Comparison of ENCODE assay signal across 8 cellular contexts in the genomic region with DNA sequence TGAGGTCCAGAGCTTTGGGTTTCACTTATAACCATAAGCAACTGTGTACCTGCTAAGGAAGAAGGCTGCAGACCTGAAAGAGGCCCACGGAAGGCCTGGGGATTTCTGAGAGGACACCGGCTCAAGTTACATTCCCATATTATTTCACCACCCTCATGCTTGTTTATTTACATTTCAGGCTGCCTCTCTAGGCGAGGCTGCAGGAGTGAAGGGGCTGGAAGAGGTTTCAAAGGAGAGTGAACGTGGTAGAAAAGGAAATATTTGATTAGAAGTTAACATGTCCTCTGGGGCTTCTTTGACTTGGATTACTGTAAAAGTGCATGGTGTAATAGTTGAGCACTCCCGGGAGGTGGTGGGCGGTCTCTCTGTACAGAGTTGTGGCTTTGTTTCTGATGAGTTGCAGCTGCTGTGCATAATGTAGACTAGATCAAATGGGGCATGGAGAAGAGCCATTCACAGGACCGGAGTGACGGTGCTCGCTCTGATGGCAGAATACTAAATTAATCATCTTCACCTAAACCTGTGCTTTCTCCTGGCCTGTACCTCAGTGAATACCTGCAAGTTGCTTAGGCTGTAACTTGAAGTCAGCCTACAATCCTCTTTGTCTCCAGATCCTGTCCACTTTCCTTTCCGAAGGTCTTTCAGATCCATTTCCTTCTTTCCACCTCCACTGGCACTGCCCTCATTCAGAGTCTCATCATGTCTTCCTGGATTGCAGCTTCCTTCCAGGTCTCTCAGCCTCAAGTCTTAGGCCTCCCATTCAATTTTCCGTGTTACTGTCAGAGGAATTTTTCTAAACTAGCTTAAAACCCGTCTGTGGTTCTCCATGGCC. TPM values are rescaled to one million over a fixed set of nuclear protein-coding genes. Genes with fewer than 3 reads are reported as not detected.
DNase-seq lines count a peak whose midpoint lies in the region; ATAC-seq and TF ChIP-seq lines count a peak whose summit lies in the region.

No MANE protein-coding gene starts in this region.

- no peaks in the 10 kb centered on the region for H3K27me3 ChIP-seq in CD8-positive, alpha-beta memory T cell (ENCODE audit: insufficient read depth, low read length, poor library complexity, severe bottlenecking)

- peaks cover 39 to 47% (median 46%) of the 10 kb centered on the region in 3 donors for H3K4me1 Mint-ChIP-seq in CD8-positive, alpha-beta memory T cell

- peak overlapping the region; percentile 85 to 99 (median 96) for H3K27ac Mint-ChIP-seq in CD8-positive, alpha-beta memory T cell

- no peak for TF ChIP-seq CTCF in fibroblast of mammary gland (conservative IDR thresholded peaks at IDR 0.05; ENCODE audit: control insufficient read depth, insufficient read depth, low read depth, low read length)

- H3K9ac ChIP-seq in SK-N-MC (ENCODE audit: insufficient read length), result no peak overlapping the region

- H3K4me3 ChIP-seq in CD8-positive, alpha-beta memory T cell (ENCODE audit: low read length), result no peak overlapping the region
- peak overlapping the region; percentile 68 for H3K4me3 ChIP-seq in SK-N-MC
- no peak overlapping the region for H3K4me3 ChIP-seq in fibroblast of mammary gland (ENCODE audit: control insufficient read depth, low read depth, low read length)

- no peaks in the 10 kb centered on the region for H3K9me3 ChIP-seq in CD8-positive, alpha-beta memory T cell (ENCODE audit: low read length)
- no peaks in the 10 kb centered on the region for H3K9me3 ChIP-seq in SK-N-MC (ENCODE audit: low read depth, low read length)

- H3K4me3 Mint-ChIP-seq in CD8-positive, alpha-beta memory T cell, result peak overlapping the region; percentile 12 to 98 (median 93)

- peak in 1 of 5 donors; percentile 3 for DNase-seq in CD8-positive, alpha-beta memory T cell
- DNase-seq in HT1080 (ENCODE audit: low read depth), result peak; percentile 14
- peak; percentile 75 for DNase-seq in SK-N-MC (ENCODE audit: low read depth, low spot score)
- DNase-seq in fibroblast of mammary gland (ENCODE audit: low read depth), result peak; percentile 91
- peak; percentile 38 for DNase-seq in stimulated activated CD4-positive, alpha-beta T cell treated with anti-CD3 and anti-CD28 coated beads, Interleukin-12 subunit alpha, Interleukin-12 subunit beta, amount 100 ng/mL, for 4 hours
- DNase-seq in OCI-M2 (lab: John Stamatoyannopoulos, UW; ENCODE audit: unreplicated experiment), result no peak

- ATAC-seq in GM18519 (IDR thresholded peaks at IDR 0.05; ENCODE audit: low FRiP score, unreplicated experiment) (no peak), HG02571 (IDR thresholded peaks at IDR 0.05; ENCODE audit: unreplicated experiment) (no peak)

- peaks cover 0 to 13% (median 0%) of the 10 kb centered on the region in 3 donors for H3K36me3 Mint-ChIP-seq in CD8-positive, alpha-beta memory T cell

- H3K4me1 ChIP-seq in CD8-positive, alpha-beta memory T cell (ENCODE audit: insufficient read depth, low read length), result peaks cover 31% of the 10 kb centered on the region

- CTCF ChIA-PET in CD8-positive, alpha-beta memory T cell (lab: Charles Lee), result interaction anchor here (2.0 kb wide), 1 partner anchor 13 kb away, joined by 9 read pairs; no protein-coding TSS in a partner anchor

- H3K27me3 Mint-ChIP-seq in CD8-positive, alpha-beta memory T cell, result peaks cover 4 to 5% of the 10 kb centered on the region in 2 donors

- no peaks in the 10 kb centered on the region for H3K9me3 Mint-ChIP-seq in CD8-positive, alpha-beta memory T cell

- POLR2A ChIA-PET in CD8-positive, alpha-beta memory T cell (lab: Charles Lee), result interaction anchor here (3.6 kb wide), 1 partner anchor 13 kb away, joined by 15 read pairs; no protein-coding TSS in a partner anchor

- no peaks in the 10 kb centered on the region for H3K36me3 ChIP-seq in CD8-positive, alpha-beta memory T cell (ENCODE audit: insufficient read depth, low read length)
- H3K36me3 ChIP-seq in SK-N-MC (ENCODE audit: insufficient read depth, low read length), result no peaks in the 10 kb centered on the region

- H3K27ac ChIP-seq in CD8-positive, alpha-beta memory T cell (ENCODE audit: low read depth, low read length), result no peak overlapping the region
- no peak overlapping the region; the same call in 1 of the 2 replicates for H3K27ac ChIP-seq in SK-N-MC

RNA-seq across cellular contexts. Expression of a gene that starts 1.9 kb away (rescaled TPM):
- 10 to 100 TPM; 22.8 to 26.7 TPM for total RNA-seq in CD8-positive, alpha-beta memory T cell
- 17.3 TPM for polyA plus RNA-seq in CD8-positive, alpha-beta memory T cell
- 30.8 and 55.9 TPM in 2 replicates for total RNA-seq in HT1080 (2014; rRNA removed; shearing (Covaris generic))
- polyA plus RNA-seq in HT1080 (2015; cell fraction: cytosol; rRNA removed), result 12.7 and 15.7 TPM in 2 replicates
- 44.5 and 44.6 TPM in 2 replicates for polyA plus RNA-seq in HT1080 (2015; cell fraction: nucleus; rRNA removed)

RNA-seq across cellular contexts. Expression of a gene that starts 43.0 kb away (rescaled TPM):
- not detected for total RNA-seq in CD8-positive, alpha-beta memory T cell
- polyA plus RNA-seq in CD8-positive, alpha-beta memory T cell, result not detected
- not detected in 2 replicates for total RNA-seq in HT1080 (2014; rRNA removed; shearing (Covaris generic))
- polyA plus RNA-seq in HT1080 (2015; cell fraction: cytosol; rRNA removed), result not detected in 2 replicates
- polyA plus RNA-seq in HT1080 (2015; cell fraction: nucleus; rRNA removed), result not detected in 2 replicates
